ENCODE assay signal across 1 cellular context in genomic region chr15:72198410-72199270, GRCh38.
A peak's percentile ranks its signal among the peaks of the same experiment; 100 is the strongest.
TF ChIP-seq lines count a peak whose summit lies in the region.

No MANE protein-coding gene starts in this region.

TF ChIP-seq in GM12878, 131 proteins besides CTCF, POLR2A, EP300 and RAD21:
- TF ChIP-seq MAX (IDR thresholded peaks at IDR 0.05; ENCODE audit: low read depth, low read length), result no peak
- TF ChIP-seq BCL3 (IDR thresholded peaks at IDR 0.05; ENCODE audit: borderline replicate concordance, insufficient read depth, low read depth, low read length, poor library complexity, severe bottlenecking), result peak; percentile 15
- TF ChIP-seq MTA3 (IDR thresholded peaks at IDR 0.05; ENCODE audit: borderline replicate concordance, low read length), result peak; percentile 19; the same call in 1 of the 2 replicates
- 0 out of 2 replicates have a peak, but pooled peaks have one; percentile 12 for TF ChIP-seq FOXM1 (IDR thresholded peaks at IDR 0.05; ENCODE audit: low read depth, low read length)
- peak; percentile 55 for TF ChIP-seq POLR2AphosphoS5 (IDR thresholded peaks at IDR 0.05; ENCODE audit: low read length)
- no peak for TF ChIP-seq WRNIP1 (IDR thresholded peaks at IDR 0.05; ENCODE audit: borderline replicate concordance, low read depth, low read length)
- peak; percentile 96; the same call in 1 of the 2 replicates for TF ChIP-seq POLR2AphosphoS2 (IDR thresholded peaks at IDR 0.05; ENCODE audit: low read depth, low read length)
- TF ChIP-seq E2F8 (IDR thresholded peaks at IDR 0.05; ENCODE audit: low read depth, partially characterized antibody), result peak; percentile 50
- TF ChIP-seq PML (IDR thresholded peaks at IDR 0.05; ENCODE audit: low read length), result peak; percentile 89; the same call in 1 of the 2 replicates
- peak; percentile 17; the same call in 1 of the 2 replicates for TF ChIP-seq PAX5 (IDR thresholded peaks at IDR 0.05; ENCODE audit: borderline replicate concordance, low read depth, low read length)
- TF ChIP-seq BACH1 (IDR thresholded peaks at IDR 0.05; ENCODE audit: borderline replicate concordance), result peak; percentile 72; the same call in 1 of the 2 replicates
- TF ChIP-seq RFX5 (IDR thresholded peaks at IDR 0.05; ENCODE audit: low read depth, low read length), result no peak
- peak; percentile 23; the same call in 1 of the 2 replicates for TF ChIP-seq RUNX3 (IDR thresholded peaks at IDR 0.05; ENCODE audit: low read length)
